Comparison of ENCODE assay signal across 32 cellular contexts in the genomic region with DNA sequence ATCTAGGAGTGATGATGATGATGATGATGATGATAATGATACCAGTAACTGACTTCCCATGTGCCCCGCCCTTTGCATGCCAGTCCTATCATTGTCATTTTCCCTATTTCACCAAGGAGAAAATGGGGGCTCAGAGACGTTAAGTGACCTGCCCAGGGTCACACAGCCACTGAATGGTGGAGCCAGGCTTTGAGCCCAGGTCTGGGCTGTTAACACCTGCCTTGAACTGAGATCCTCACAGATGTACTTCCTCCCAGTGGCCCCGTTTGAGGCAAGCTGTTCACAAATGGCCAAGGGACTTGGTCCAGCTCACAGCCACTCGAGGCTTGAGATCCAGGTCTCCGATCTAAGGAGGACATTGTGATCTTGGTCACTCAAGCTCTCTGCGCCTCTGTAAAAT. TPM values are rescaled to one million over a fixed set of nuclear protein-coding genes. Genes with fewer than 3 reads are reported as not detected.
"Had no signal": no experiment of that assay in that cellular context is flagged by ENCODE, and none has a peak within 500 bp of the region (broad histone marks: within the 10 kb centered on the region; RNA-seq: fewer than 3 reads in every experiment).

No MANE protein-coding gene starts in this region.

- H3K4me3 Mint-ChIP-seq: activated CD4-positive, alpha-beta T cell treated with anti-CD3 and anti-CD28 coated beads for 36 hours; activated CD8-positive, alpha-beta T cell treated with anti-CD3 and anti-CD28 coated beads for 36 hours; activated naive CD4-positive, alpha-beta T cell treated with anti-CD3 and anti-CD28 coated beads, Interleukin-2, amount 50 U/mL, for 24 hours; activated naive CD8-positive, alpha-beta T cell treated with anti-CD3 and anti-CD28 coated beads for 36 hours; activated naive CD8-positive, alpha-beta T cell treated with anti-CD3 and anti-CD28 coated beads, Interleukin-2, amount 50 U/mL, for 24 hours; activated T-cell treated with anti-CD3 and anti-CD28 coated beads, Interleukin-2, amount 50 U/mL, for 4 hours; activated T-helper 17 cell treated with anti-CD3 and anti-CD28 coated beads, Interleukin-2, amount 50 U/mL, for 72 hours; effector memory CD8-positive, alpha-beta T cell had no signal

- H3K27me3 ChIP-seq: adrenal gland, body of pancreas, esophagus muscularis mucosa, foreskin keratinocyte, gastrocnemius medialis had no signal

- H3K9me3 Mint-ChIP-seq: activated CD8-positive, alpha-beta T cell treated with anti-CD3 and anti-CD28 coated beads for 36 hours; activated naive CD4-positive, alpha-beta T cell treated with anti-CD3 and anti-CD28 coated beads, Interleukin-2, amount 50 U/mL, for 24 hours; activated naive CD8-positive, alpha-beta T cell treated with anti-CD3 and anti-CD28 coated beads for 36 hours; activated naive CD8-positive, alpha-beta T cell treated with anti-CD3 and anti-CD28 coated beads, Interleukin-2, amount 50 U/mL, for 24 hours; activated T-cell treated with anti-CD3 and anti-CD28 coated beads, Interleukin-2, amount 50 U/mL, for 4 hours; activated T-helper 17 cell treated with anti-CD3 and anti-CD28 coated beads, Interleukin-2, amount 50 U/mL, for 72 hours; effector memory CD8-positive, alpha-beta T cell had no signal

- ATAC-seq: activated CD4-positive, alpha-beta T cell treated with anti-CD3 and anti-CD28 coated beads for 36 hours; activated CD8-positive, alpha-beta T cell treated with anti-CD3 and anti-CD28 coated beads for 36 hours; activated naive CD8-positive, alpha-beta T cell treated with anti-CD3 and anti-CD28 coated beads, Interleukin-2, amount 50 U/mL, for 24 hours; activated T-cell treated with anti-CD3 and anti-CD28 coated beads, Interleukin-2, amount 50 U/mL, for 4 hours; activated T-helper 17 cell treated with anti-CD3 and anti-CD28 coated beads, Interleukin-2, amount 50 U/mL, for 72 hours; body of pancreas; effector memory CD8-positive, alpha-beta T cell; foreskin keratinocyte; gastrocnemius medialis had no signal

- H3K4me1 Mint-ChIP-seq: activated CD4-positive, alpha-beta T cell treated with anti-CD3 and anti-CD28 coated beads for 36 hours; activated naive CD4-positive, alpha-beta T cell treated with anti-CD3 and anti-CD28 coated beads, Interleukin-2, amount 50 U/mL, for 24 hours; activated naive CD8-positive, alpha-beta T cell treated with anti-CD3 and anti-CD28 coated beads for 36 hours; activated naive CD8-positive, alpha-beta T cell treated with anti-CD3 and anti-CD28 coated beads, Interleukin-2, amount 50 U/mL, for 24 hours; activated T-helper 17 cell treated with anti-CD3 and anti-CD28 coated beads, Interleukin-2, amount 50 U/mL, for 72 hours had no signal

- H3K9me3 ChIP-seq: adrenal gland, body of pancreas, esophagus muscularis mucosa, gastrocnemius medialis had no signal

- H3K4me3 ChIP-seq: adrenal gland, body of pancreas, esophagus muscularis mucosa, gastrocnemius medialis had no signal

- H3K27ac ChIP-seq: adrenal gland, body of pancreas, esophagus muscularis mucosa, foreskin keratinocyte, gastrocnemius medialis had no signal

- FAIRE-seq: colon had no signal

- DNase-seq: activated CD4-positive, alpha-beta T cell treated with anti-CD3 and anti-CD28 coated beads for 36 hours; activated CD4-positive, alpha-beta T cell treated with anti-CD3 and anti-CD28 coated beads, Interleukin-2, amount 50 U/mL, for 1 hour; activated CD4-positive, alpha-beta T cell treated with anti-CD3 and anti-CD28 coated beads, Interleukin-2, amount 50 U/mL, for 48 hours; activated CD4-positive, CD25-positive, alpha-beta regulatory T cell; activated CD4-positive, CD25-positive, alpha-beta regulatory T cell treated with anti-CD3 and anti-CD28 coated beads, Interleukin-2, amount 50 U/mL, for 72 hours; activated CD8-positive, alpha-beta memory T cell treated with anti-CD3 and anti-CD28 coated beads for 24 hours; activated CD8-positive, alpha-beta T cell treated with anti-CD3 and anti-CD28 coated beads for 36 hours; activated effector memory CD4-positive, alpha-beta T cell treated with Interleukin-2 at 50 U/mL for 16 hours; activated gamma-delta T cell treated with Interleukin-2 at 50 U/mL for 16 hours; activated naive CD4-positive, alpha-beta T cell treated with Interleukin-2 at 50 U/mL for 16 hours; activated naive CD8-positive, alpha-beta T cell treated with anti-CD3 and anti-CD28 coated beads for 36 hours; activated naive CD8-positive, alpha-beta T cell treated with anti-CD3 and anti-CD28 coated beads, Interleukin-2, amount 50 U/mL, for 24 hours; activated T-cell treated with anti-CD3 and anti-CD28 coated beads, Interleukin-2, amount 50 U/mL, for 4 hours; adrenal gland; amygdala; aorta; body of pancreas; caudate nucleus; cortex of kidney; dermis blood vessel endothelial cell; effector CD4-positive, alpha-beta T cell; effector memory CD8-positive, alpha-beta T cell; erythroblast; foreskin keratinocyte; gastrocnemius medialis; T-helper 2 cell had no signal

- H3K27me3 Mint-ChIP-seq: activated CD4-positive, alpha-beta T cell treated with anti-CD3 and anti-CD28 coated beads for 36 hours; activated CD8-positive, alpha-beta T cell treated with anti-CD3 and anti-CD28 coated beads for 36 hours; activated naive CD4-positive, alpha-beta T cell treated with anti-CD3 and anti-CD28 coated beads, Interleukin-2, amount 50 U/mL, for 24 hours; activated naive CD8-positive, alpha-beta T cell treated with anti-CD3 and anti-CD28 coated beads for 36 hours; activated naive CD8-positive, alpha-beta T cell treated with anti-CD3 and anti-CD28 coated beads, Interleukin-2, amount 50 U/mL, for 24 hours; activated T-helper 17 cell treated with anti-CD3 and anti-CD28 coated beads, Interleukin-2, amount 50 U/mL, for 72 hours; effector memory CD8-positive, alpha-beta T cell had no signal

- H3K27ac Mint-ChIP-seq: activated CD4-positive, alpha-beta T cell treated with anti-CD3 and anti-CD28 coated beads for 36 hours; activated CD8-positive, alpha-beta T cell treated with anti-CD3 and anti-CD28 coated beads for 36 hours; activated naive CD4-positive, alpha-beta T cell treated with anti-CD3 and anti-CD28 coated beads, Interleukin-2, amount 50 U/mL, for 24 hours; activated naive CD8-positive, alpha-beta T cell treated with anti-CD3 and anti-CD28 coated beads for 36 hours; activated naive CD8-positive, alpha-beta T cell treated with anti-CD3 and anti-CD28 coated beads, Interleukin-2, amount 50 U/mL, for 24 hours; activated T-helper 17 cell treated with anti-CD3 and anti-CD28 coated beads, Interleukin-2, amount 50 U/mL, for 72 hours; effector memory CD8-positive, alpha-beta T cell had no signal

- H3K36me3 ChIP-seq: adrenal gland, esophagus muscularis mucosa, gastrocnemius medialis had no signal

- H3K4me1 ChIP-seq: adrenal gland, body of pancreas, esophagus muscularis mucosa, foreskin keratinocyte, gastrocnemius medialis had no signal

- H3K36me3 Mint-ChIP-seq: activated naive CD4-positive, alpha-beta T cell treated with anti-CD3 and anti-CD28 coated beads, Interleukin-2, amount 50 U/mL, for 24 hours; activated naive CD8-positive, alpha-beta T cell treated with anti-CD3 and anti-CD28 coated beads for 36 hours had no signal

RNA-seq across cellular contexts. Expression of a gene that starts 13.4 kb away (rescaled TPM):
- total RNA-seq: activated CD4-positive, alpha-beta T cell treated with anti-CD3 and anti-CD28 coated beads for 36 hours; activated CD8-positive, alpha-beta T cell treated with anti-CD3 and anti-CD28 coated beads for 36 hours; activated T-cell treated with anti-CD3 and anti-CD28 coated beads, Interleukin-2, amount 50 U/mL, for 4 hours; activated T-helper 17 cell treated with anti-CD3 and anti-CD28 coated beads, Interleukin-2, amount 50 U/mL, for 72 hours; adrenal gland; aorta; body of pancreas; chondrocyte; dermis blood vessel endothelial cell; esophagus muscularis mucosa; foreskin keratinocyte; gastrocnemius medialis; T-helper 1 cell treated with Interleukin-12 subunit alpha and Interleukin-12 subunit beta and Interleukin-4 antibody, amounts not matched to agents 30 ng/mL and 1 ng/mL, for 36 hours had no signal
- polyA plus RNA-seq: aorta, foreskin keratinocyte had no signal
